In genomic region chr3:45988804-45989203, GRCh38 we compare ENCODE assay signal across 11 cellular contexts. TPM values are rescaled to one million over a fixed set of nuclear protein-coding genes. Genes with fewer than 3 reads are reported as not detected.
DNase-seq lines count a peak whose midpoint lies in the region; ATAC-seq and TF ChIP-seq lines count a peak whose summit lies in the region.
"Had no signal": no experiment of that assay in that cellular context is flagged by ENCODE, and none has a peak within 500 bp of the region (broad histone marks: within the 10 kb centered on the region; RNA-seq: fewer than 3 reads in every experiment).

No MANE protein-coding gene starts in this region.

- H3K4me1 ChIP-seq in adipocyte (ENCODE audit: control insufficient read depth, insufficient read depth, low read length) (peaks cover 59% of the 10 kb centered on the region), thyroid gland (peaks cover 78 to 95% of the 10 kb centered on the region in 2 donors), A673 (ENCODE audit: insufficient read depth, low read length, poor library complexity, severe bottlenecking) (no peaks in the 10 kb centered on the region)

- no peak for DNase-seq in activated CD8-positive, alpha-beta memory T cell treated with anti-CD3 and anti-CD28 coated beads, Interleukin-2, amount 10 ng/mL, durations not matched to agents 7 days and 5 days
- no peak for DNase-seq in activated CD8-positive, alpha-beta memory T cell treated with anti-CD3 and anti-CD28 coated beads, Interleukin-2, amount 50 U/mL, for 4 hours
- DNase-seq in adipocyte (ENCODE audit: low read depth) (peak; percentile 79), glomerular visceral epithelial cell (ENCODE audit: extremely low spot score) (peak; percentile 5), thyroid gland (no peak), occipital lobe (lab: John Stamatoyannopoulos, UW) (no peak), A673 (ENCODE audit: low spot score) (no peak)
- DNase-seq: activated naive CD4-positive, alpha-beta T cell treated with anti-CD3 and anti-CD28 coated beads for 36 hours; stimulated activated CD4-positive, alpha-beta T cell treated with anti-CD3 and anti-CD28 coated beads, Interleukin-12 subunit alpha, Interleukin-12 subunit beta, amount 100 ng/mL, for 4 hours had no signal

- H3K27me3 ChIP-seq in adipocyte (replicated peaks; ENCODE audit: control insufficient read depth, insufficient read depth, low read length) (no peaks in the 10 kb centered on the region), thyroid gland (no peaks in the 10 kb centered on the region), A673 (replicated peaks; ENCODE audit: insufficient read depth, low read depth, low read length, poor library complexity) (no peaks in the 10 kb centered on the region)
- H3K27me3 ChIP-seq: BLaER1 treated with 17β-estradiol and CSF1 and Interleukin-3, amounts not matched to agents 10 nM and 100 nM had no signal

- H3K9ac ChIP-seq in adipocyte (ENCODE audit: low read length): no peak overlapping the region
- H3K9ac ChIP-seq: BLaER1 treated with 17β-estradiol and CSF1 and Interleukin-3, amounts not matched to agents 10 nM and 100 nM had no signal

- TF ChIP-seq POLR2A in thyroid gland (IDR thresholded peaks at IDR 0.05): no peak

- peak overlapping the region; percentile 0 for H3K27ac Mint-ChIP-seq in activated CD8-positive, alpha-beta memory T cell treated with anti-CD3 and anti-CD28 coated beads, Interleukin-2, amount 10 ng/mL, durations not matched to agents 7 days and 5 days
- H3K27ac Mint-ChIP-seq: activated naive CD4-positive, alpha-beta T cell treated with anti-CD3 and anti-CD28 coated beads for 36 hours had no signal

- peaks cover 42% of the 10 kb centered on the region for H3K36me3 Mint-ChIP-seq in activated CD8-positive, alpha-beta memory T cell treated with anti-CD3 and anti-CD28 coated beads, Interleukin-2, amount 10 ng/mL, durations not matched to agents 7 days and 5 days

- H3K9me3 ChIP-seq in adipocyte (ENCODE audit: control insufficient read depth, low read length): no peaks in the 10 kb centered on the region
- no peaks in the 10 kb centered on the region for H3K9me3 ChIP-seq in thyroid gland
- H3K9me3 ChIP-seq in A673 (ENCODE audit: low read depth, low read length, poor library complexity, severe bottlenecking): no peaks in the 10 kb centered on the region
- H3K9me3 ChIP-seq: BLaER1 treated with 17β-estradiol and CSF1 and Interleukin-3, amounts not matched to agents 10 nM and 100 nM had no signal

- POLR2A ChIA-PET in A673 (lab: Charles Lee; ENCODE audit: low non-redundant PET): no interaction called here

- no peak overlapping the region for H3K4me3 Mint-ChIP-seq in activated CD8-positive, alpha-beta memory T cell treated with anti-CD3 and anti-CD28 coated beads, Interleukin-2, amount 10 ng/mL, durations not matched to agents 7 days and 5 days
- H3K4me3 Mint-ChIP-seq: activated naive CD4-positive, alpha-beta T cell treated with anti-CD3 and anti-CD28 coated beads for 36 hours had no signal

- H3K9me3 Mint-ChIP-seq in activated CD8-positive, alpha-beta memory T cell treated with anti-CD3 and anti-CD28 coated beads, Interleukin-2, amount 10 ng/mL, durations not matched to agents 7 days and 5 days (ENCODE audit: low read depth): no peaks in the 10 kb centered on the region
- H3K9me3 Mint-ChIP-seq: activated naive CD4-positive, alpha-beta T cell treated with anti-CD3 and anti-CD28 coated beads for 36 hours had no signal

- no peak for ATAC-seq in activated CD8-positive, alpha-beta memory T cell treated with anti-CD3 and anti-CD28 coated beads, Interleukin-2, amount 10 ng/mL, durations not matched to agents 7 days and 5 days
- ATAC-seq in GM18517 (IDR thresholded peaks at IDR 0.05; ENCODE audit: unreplicated experiment): no peak

- no TSS peak for BruUV-seq in A673 (replicated peaks; lab: Mats Ljungman, UMichigan)

- no peaks in the 10 kb centered on the region for H3K27me3 Mint-ChIP-seq in activated CD8-positive, alpha-beta memory T cell treated with anti-CD3 and anti-CD28 coated beads, Interleukin-2, amount 10 ng/mL, durations not matched to agents 7 days and 5 days

- H3K4me3 ChIP-seq in adipocyte (ENCODE audit: low read length) (no peak overlapping the region), thyroid gland (replicated peaks in 1 of 3) (no peak overlapping the region), A673 (ENCODE audit: low read depth, low read length, poor library complexity, severe bottlenecking) (no peak overlapping the region)
- H3K4me3 ChIP-seq: BLaER1 treated with 17β-estradiol and CSF1 and Interleukin-3, amounts not matched to agents 10 nM and 100 nM had no signal

- H3K4me1 Mint-ChIP-seq in activated CD8-positive, alpha-beta memory T cell treated with anti-CD3 and anti-CD28 coated beads, Interleukin-2, amount 10 ng/mL, durations not matched to agents 7 days and 5 days: peaks cover 93% of the 10 kb centered on the region

- H3K36me3 ChIP-seq in adipocyte (ENCODE audit: control insufficient read depth, insufficient read depth, low read length, severe bottlenecking): peaks cover 6% of the 10 kb centered on the region
- H3K36me3 ChIP-seq in thyroid gland: peaks cover 2 to 6% of the 10 kb centered on the region in 2 donors
- H3K36me3 ChIP-seq in A673 (ENCODE audit: insufficient read depth, low read length, poor library complexity, severe bottlenecking): no peaks in the 10 kb centered on the region

- WGBS in thyroid gland, 2 donors: 77 to 84% methylated on average over 2 of the region's 2 CpGs

- CTCF ChIA-PET in activated CD8-positive, alpha-beta memory T cell treated with anti-CD3 and anti-CD28 coated beads, Interleukin-2, amount 10 ng/mL, durations not matched to agents 7 days and 5 days (lab: Charles Lee): interaction anchor here (0.9 to 2.3 kb wide), 3 partner anchors 32 to 88 kb away, joined by 3 to 13 read pairs (median 3); no protein-coding TSS in a partner anchor
- CTCF ChIA-PET in A673 (lab: Charles Lee): no interaction called here

- intact Hi-C loops in thyroid gland (cut with DNase I) (no loop called here), A673 (cut with micrococcal nuclease; ENCODE audit: unreplicated experiment) (no loop called here)

- H3K27ac ChIP-seq in thyroid gland (peak overlapping the region; percentile 34 to 84 (median 80)), A673 (ENCODE audit: low read depth, low read length, poor library complexity, severe bottlenecking) (no peak overlapping the region)

- TF ChIP-seq CTCF in thyroid gland (IDR thresholded peaks at IDR 0.05): no peak
- no peak for TF ChIP-seq CTCF in A673 (conservative IDR thresholded peaks at IDR 0.05; ENCODE audit: low read depth, low read length)

RNA-seq across cellular contexts. Expression of gene FYCO1, which starts 6.8 kb away (rescaled TPM):
- total RNA-seq in activated CD8-positive, alpha-beta memory T cell treated with anti-CD3 and anti-CD28 coated beads, Interleukin-2, amount 10 ng/mL, durations not matched to agents 7 days and 5 days: 10 to 100 TPM; 19.1 to 27.7 TPM
- 10 to 100 TPM; 38.2 to 66.6 (median 50.5) TPM for total RNA-seq in thyroid gland
- 2.5 TPM for total RNA-seq in occipital lobe
- total RNA-seq in A673 (2021): 7.4 and 7.9 TPM in 2 replicates

RNA-seq across cellular contexts. Expression of gene XCR1, which starts 38.5 kb away (rescaled TPM):
- not detected for total RNA-seq in activated CD8-positive, alpha-beta memory T cell treated with anti-CD3 and anti-CD28 coated beads, Interleukin-2, amount 10 ng/mL, durations not matched to agents 7 days and 5 days
- total RNA-seq in thyroid gland: not detected
- not detected for total RNA-seq in occipital lobe
- total RNA-seq in A673 (2021): not detected in 2 replicates
- total RNA-seq: activated naive CD4-positive, alpha-beta T cell treated with anti-CD3 and anti-CD28 coated beads for 36 hours had no signal

RNA-seq across cellular contexts. Expression of gene CXCR6, which starts 45.5 kb away (rescaled TPM):
- total RNA-seq in activated CD8-positive, alpha-beta memory T cell treated with anti-CD3 and anti-CD28 coated beads, Interleukin-2, amount 10 ng/mL, durations not matched to agents 7 days and 5 days: 100 to 1,000 TPM in 1 of 2 experiments, 10 to 100 TPM in 1; 49.7 to 109 TPM
- total RNA-seq in thyroid gland (1 to 10 TPM; 2.1 to 4.4 (median 3.4) TPM), occipital lobe (not detected), A673 (2021) (not detected in 2 replicates)

Comparison
In these comparisons a context has a peak if more than half of its experiments do, and no peak if none do; other contexts are left out.
1. DNase-seq: peak in adipocyte (single experiment) and glomerular visceral epithelial cell (single experiment); none in activated CD8-positive, alpha-beta memory T cell treated with anti-CD3 and anti-CD28 coated beads, Interleukin-2, amount 10 ng/mL, durations not matched to agents 7 days and 5 days (single experiment), activated CD8-positive, alpha-beta memory T cell treated with anti-CD3 and anti-CD28 coated beads, Interleukin-2, amount 50 U/mL, for 4 hours (single experiment), thyroid gland (0 of 2), occipital lobe (single experiment) and A673 (single experiment).
2. RNA of gene CXCR6, which starts 45.5 kb away (total RNA-seq): 49.7 to 109 TPM in activated CD8-positive, alpha-beta memory T cell treated with anti-CD3 and anti-CD28 coated beads, Interleukin-2, amount 10 ng/mL, durations not matched to agents 7 days and 5 days; 2.1 to 4.4 TPM in thyroid gland, not detected in occipital lobe (single experiment) and not detected in A673; every median in the first group is over 4 times any median in the second.